Comparison of ENCODE assay signal across 14 cellular contexts in genomic region chr17:44872131-44872768, GRCh38. TPM values are rescaled to one million over a fixed set of nuclear protein-coding genes. Genes with fewer than 3 reads are reported as not detected.
DNase-seq lines count a peak whose midpoint lies in the region; ATAC-seq and TF ChIP-seq lines count a peak whose summit lies in the region.
"Had no signal": no experiment of that assay in that cellular context is flagged by ENCODE, and none has a peak within 500 bp of the region (broad histone marks: within the 10 kb centered on the region; RNA-seq: fewer than 3 reads in every experiment).

No MANE protein-coding gene starts in this region.

- H3K27me3 Mint-ChIP-seq in chondrocyte (ENCODE audit: low read depth), result no peaks in the 10 kb centered on the region
- H3K27me3 Mint-ChIP-seq: activated CD4-positive, alpha-beta T cell treated with anti-CD3 and anti-CD28 coated beads for 36 hours had no signal

- no peaks in the 10 kb centered on the region for H3K4me1 Mint-ChIP-seq in chondrocyte (ENCODE audit: low read depth)
- H3K4me1 Mint-ChIP-seq: activated CD4-positive, alpha-beta T cell treated with anti-CD3 and anti-CD28 coated beads for 36 hours; neural progenitor cell had no signal

- DNase-seq in Daoy (ENCODE audit: low read depth) (peak; percentile 14), NCI-H2171 (lab: John Stamatoyannopoulos, UW) (peak; percentile 69), dermis blood vessel endothelial cell (peak; percentile 61), pulmonary artery endothelial cell (ENCODE audit: low read depth, low spot score) (peak; percentile 17), chondrocyte (ENCODE audit: low spot score) (no peak), medulla oblongata (ENCODE audit: extremely low spot score) (no peak)
- DNase-seq in stimulated activated CD4-positive, alpha-beta T cell treated with anti-CD3 and anti-CD28 coated beads, Interleukin-4, amount 100 ng/mL, for 1 hour, result no peak
- DNase-seq: activated CD4-positive, alpha-beta T cell treated with anti-CD3 and anti-CD28 coated beads for 36 hours; Karpas-422; NCI-H82; stimulated activated CD4-positive, alpha-beta T cell treated with anti-CD3 and anti-CD28 coated beads, Interleukin-12 subunit alpha, Interleukin-12 subunit beta, amount 100 ng/mL, for 4 hours had no signal

- no peaks in the 10 kb centered on the region for H3K9me3 Mint-ChIP-seq in chondrocyte (ENCODE audit: low read depth)
- H3K9me3 Mint-ChIP-seq: activated T-helper 1 cell treated with anti-CD3 and anti-CD28 coated beads, Interleukin-12 subunit alpha, Interleukin-12 subunit beta, Interleukin-2, Interleukin-4 antibody, amounts not matched to agents 30 ng/mL and 10 ng/mL and 1 ng/mL, durations not matched to agents 14 hours and 24 hours and 36 hours; neural progenitor cell had no signal

- H3K36me3 Mint-ChIP-seq in chondrocyte (ENCODE audit: low read depth), result peaks cover 33% of the 10 kb centered on the region

- TF ChIP-seq CTCF in chondrocyte (IDR thresholded peaks at IDR 0.05), result no peak

- no peak overlapping the region for H3K27ac Mint-ChIP-seq in chondrocyte (ENCODE audit: unreplicated experiment)
- H3K27ac Mint-ChIP-seq: activated CD4-positive, alpha-beta T cell treated with anti-CD3 and anti-CD28 coated beads for 36 hours; activated T-helper 1 cell treated with anti-CD3 and anti-CD28 coated beads, Interleukin-12 subunit alpha, Interleukin-12 subunit beta, Interleukin-2, Interleukin-4 antibody, amounts not matched to agents 30 ng/mL and 10 ng/mL and 1 ng/mL, durations not matched to agents 14 hours and 24 hours and 36 hours; neural progenitor cell had no signal

- ATAC-seq in GM21825 (IDR thresholded peaks at IDR 0.05; ENCODE audit: unreplicated experiment), result no peak
- ATAC-seq: activated CD4-positive, alpha-beta T cell treated with anti-CD3 and anti-CD28 coated beads for 36 hours had no signal

- no peak overlapping the region for H3K4me3 Mint-ChIP-seq in chondrocyte (ENCODE audit: unreplicated experiment)
- H3K4me3 Mint-ChIP-seq: activated CD4-positive, alpha-beta T cell treated with anti-CD3 and anti-CD28 coated beads for 36 hours; activated T-helper 1 cell treated with anti-CD3 and anti-CD28 coated beads, Interleukin-12 subunit alpha, Interleukin-12 subunit beta, Interleukin-2, Interleukin-4 antibody, amounts not matched to agents 30 ng/mL and 10 ng/mL and 1 ng/mL, durations not matched to agents 14 hours and 24 hours and 36 hours; neural progenitor cell had no signal

RNA-seq across cellular contexts. Expression of gene HIGD1B, which starts 24.6 kb away (rescaled TPM):
- not detected in 2 replicates for total RNA-seq in Daoy (2014; rRNA removed; shearing (Covaris generic))
- total RNA-seq in dermis blood vessel endothelial cell (not detected in 2 replicates), pulmonary artery endothelial cell (not detected in 2 replicates), chondrocyte (0.82 to 0.97 TPM in 2 of 3 replicates, not detected in the other)
- total RNA-seq: activated CD4-positive, alpha-beta T cell treated with anti-CD3 and anti-CD28 coated beads for 36 hours; activated T-helper 1 cell treated with anti-CD3 and anti-CD28 coated beads, Interleukin-12 subunit alpha, Interleukin-12 subunit beta, Interleukin-2, Interleukin-4 antibody, amounts not matched to agents 30 ng/mL and 10 ng/mL and 1 ng/mL, durations not matched to agents 14 hours and 24 hours and 36 hours had no signal

RNA-seq across cellular contexts. Expression of gene EFTUD2, which starts 27.0 kb away (rescaled TPM):
- total RNA-seq in Daoy (2014; rRNA removed; shearing (Covaris generic)), result 176 and 293 TPM in 2 replicates
- total RNA-seq in dermis blood vessel endothelial cell, result 154 and 298 TPM in 2 replicates
- total RNA-seq in pulmonary artery endothelial cell, result 226 and 278 TPM in 2 replicates
- 71.9 to 99.2 TPM (median 75.9 TPM) in 3 replicates for total RNA-seq in chondrocyte

RNA-seq across cellular contexts. Expression of gene GJC1, which starts 42.2 kb away (rescaled TPM):
- 12.4 and 15.7 TPM in 2 replicates for total RNA-seq in Daoy (2014; rRNA removed; shearing (Covaris generic))
- total RNA-seq in dermis blood vessel endothelial cell, result 7.5 and 13.9 TPM in 2 replicates
- total RNA-seq in pulmonary artery endothelial cell, result 5.4 and 14.1 TPM in 2 replicates
- total RNA-seq in chondrocyte, result 26.8 to 50.5 TPM (median 46.4 TPM) in 3 replicates

RNA-seq across cellular contexts. Expression of gene GFAP, which starts 43.0 kb away (rescaled TPM):
- 2.4 TPM in 1 of 2 replicates, not detected in the other for total RNA-seq in Daoy (2014; rRNA removed; shearing (Covaris generic))
- 0.51 TPM in 1 of 2 replicates, not detected in the other for total RNA-seq in dermis blood vessel endothelial cell
- 0.35 and 0.53 TPM in 2 replicates for total RNA-seq in pulmonary artery endothelial cell
- total RNA-seq in chondrocyte, result 0.55 to 1.0 TPM in 2 of 3 replicates, not detected in the other
- total RNA-seq: activated CD4-positive, alpha-beta T cell treated with anti-CD3 and anti-CD28 coated beads for 36 hours; activated T-helper 1 cell treated with anti-CD3 and anti-CD28 coated beads, Interleukin-12 subunit alpha, Interleukin-12 subunit beta, Interleukin-2, Interleukin-4 antibody, amounts not matched to agents 30 ng/mL and 10 ng/mL and 1 ng/mL, durations not matched to agents 14 hours and 24 hours and 36 hours had no signal

Comparison
In these comparisons a context has a peak if more than half of its experiments do, and no peak if none do; other contexts are left out.
1. DNase-seq: peak in Daoy (single experiment), NCI-H2171 (single experiment), dermis blood vessel endothelial cell (single experiment) and pulmonary artery endothelial cell (single experiment); none in stimulated activated CD4-positive, alpha-beta T cell treated with anti-CD3 and anti-CD28 coated beads, Interleukin-4, amount 100 ng/mL, for 1 hour (single experiment), chondrocyte (single experiment) and medulla oblongata (single experiment).